In the genomic region with DNA sequence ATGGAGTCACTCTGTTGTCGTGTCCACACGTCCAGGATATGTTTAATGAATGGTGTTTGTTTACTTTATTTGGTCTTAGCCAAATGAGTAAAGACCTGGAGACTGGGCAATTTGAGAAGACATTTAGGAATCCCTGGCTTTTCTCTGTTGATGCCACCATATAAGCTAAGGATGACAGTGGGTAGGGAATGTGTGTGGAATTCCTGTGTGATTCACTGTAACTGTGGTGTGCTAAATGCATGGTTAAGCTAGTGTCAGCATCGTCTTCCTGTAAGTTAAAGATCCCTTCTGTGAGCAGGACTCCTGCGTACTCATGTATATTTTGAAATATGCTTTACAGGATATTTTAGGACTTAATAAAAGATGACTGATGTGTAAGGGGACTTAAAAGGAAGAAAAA, we compare ENCODE assay signal across 22 cellular contexts. TPM values are rescaled to one million over a fixed set of nuclear protein-coding genes. Genes with fewer than 3 reads are reported as not detected.
DNase-seq lines count a peak whose midpoint lies in the region; ATAC-seq and TF ChIP-seq lines count a peak whose summit lies in the region.
"Had no signal": no experiment of that assay in that cellular context is flagged by ENCODE, and none has a peak within 500 bp of the region (broad histone marks: within the 10 kb centered on the region; RNA-seq: fewer than 3 reads in every experiment).

No MANE protein-coding gene starts in this region.

- ATAC-seq in GM21447 (IDR thresholded peaks at IDR 0.05; ENCODE audit: unreplicated experiment): no peak
- ATAC-seq: Right ventricle myocardium inferior had no signal

- H3K27ac Mint-ChIP-seq in HFFc6: peak overlapping the region; percentile 51
- no peak overlapping the region for H3K27ac Mint-ChIP-seq in activated CD4-positive, alpha-beta T cell treated with anti-CD3 and anti-CD28 coated beads, Interleukin-2, amount 10 ng/mL, durations not matched to agents 7 days and 5 days
- H3K27ac Mint-ChIP-seq: IgD-negative memory B cell had no signal

- no peak for TF ChIP-seq CTCF in HFFc6 (IDR thresholded peaks at IDR 0.05)

- H3K4me3 Mint-ChIP-seq in HFFc6: no peak overlapping the region
- no peak overlapping the region for H3K4me3 Mint-ChIP-seq in activated CD4-positive, alpha-beta T cell treated with anti-CD3 and anti-CD28 coated beads, Interleukin-2, amount 10 ng/mL, durations not matched to agents 7 days and 5 days
- H3K4me3 Mint-ChIP-seq: CD4-positive, alpha-beta T cell; IgD-negative memory B cell had no signal

- no peaks in the 10 kb centered on the region for H3K9me3 Mint-ChIP-seq in HFFc6
- H3K9me3 Mint-ChIP-seq in activated CD4-positive, alpha-beta T cell treated with anti-CD3 and anti-CD28 coated beads, Interleukin-2, amount 10 ng/mL, durations not matched to agents 7 days and 5 days: no peaks in the 10 kb centered on the region
- H3K9me3 Mint-ChIP-seq: CD4-positive, alpha-beta T cell; IgD-negative memory B cell had no signal

- peaks cover 22% of the 10 kb centered on the region for H3K4me1 Mint-ChIP-seq in HFFc6 (ENCODE audit: low read depth)
- peaks cover 34% of the 10 kb centered on the region for H3K4me1 Mint-ChIP-seq in activated CD4-positive, alpha-beta T cell treated with anti-CD3 and anti-CD28 coated beads, Interleukin-2, amount 10 ng/mL, durations not matched to agents 7 days and 5 days

- peaks cover 36% of the 10 kb centered on the region for H3K36me3 Mint-ChIP-seq in HFFc6 (ENCODE audit: low read depth)
- H3K36me3 Mint-ChIP-seq in activated CD4-positive, alpha-beta T cell treated with anti-CD3 and anti-CD28 coated beads, Interleukin-2, amount 10 ng/mL, durations not matched to agents 7 days and 5 days (ENCODE audit: low read depth): peaks cover 46% of the 10 kb centered on the region

- CTCF ChIA-PET in activated CD4-positive, alpha-beta T cell treated with anti-CD3 and anti-CD28 coated beads, Interleukin-2, amount 10 ng/mL, durations not matched to agents 7 days and 5 days (lab: Charles Lee): interaction anchor here (0.7 kb wide), 1 partner anchor 206 kb away, joined by 3 read pairs; no protein-coding TSS in a partner anchor

- DNase-seq in HFFc6: peak; percentile 44
- DNase-seq in amniotic epithelial cell (ENCODE audit: low read depth): peak; percentile 7
- DNase-seq in kidney glomerular epithelial cell (lab: John Stamatoyannopoulos, UW): peak; percentile 14
- DNase-seq in activated T-cell treated with anti-CD3 and anti-CD28 coated beads, Interleukin-2, amount 50 U/mL, for 1 hour: no peak
- DNase-seq in activated CD4-positive, alpha-beta T cell treated with anti-CD3 and anti-CD28 coated beads, Interleukin-2, amount 10 ng/mL, durations not matched to agents 7 days and 5 days: no peak
- DNase-seq in NCI-H526 treated with DMSO at 0.1 percent for 48 hours (lab: John Stamatoyannopoulos, UW): no peak
- DNase-seq: Caco-2; CD4-positive, alpha-beta T cell; DMS 273 treated with DMSO at 0.1 percent for 48 hours; DMS79 treated with DMSO at 0.1 percent for 48 hours; H7; MV-4-11; NCI-H1105 treated with DMSO at 0.1 percent for 48 hours; NCI-H2029 treated with DMSO at 0.1 percent for 48 hours; NCI-H2171; NCI-H345; NCI-H524; NCI-H82; Peyer's patch had no signal

- peaks cover 2% of the 10 kb centered on the region; the same call in 1 of the 2 replicates for H3K27me3 Mint-ChIP-seq in HFFc6 (ENCODE audit: insufficient read depth)
- H3K27me3 Mint-ChIP-seq in activated CD4-positive, alpha-beta T cell treated with anti-CD3 and anti-CD28 coated beads, Interleukin-2, amount 10 ng/mL, durations not matched to agents 7 days and 5 days: no peaks in the 10 kb centered on the region
- H3K27me3 Mint-ChIP-seq: CD4-positive, alpha-beta T cell; IgD-negative memory B cell had no signal

- POLR2A ChIA-PET in activated CD4-positive, alpha-beta T cell treated with anti-CD3 and anti-CD28 coated beads, Interleukin-2, amount 10 ng/mL, durations not matched to agents 7 days and 5 days (lab: Charles Lee): no interaction called here

RNA-seq across cellular contexts. Expression of gene GOSR1, which starts 26.4 kb away (rescaled TPM):
- 10 to 100 TPM; 41.2 to 47.6 (median 43.9) TPM for total RNA-seq in HFFc6 (2021; fragmentation: NEBNext Ultra II Directional; extraction: Animal tissue kit (Norgen Biotek cat#: 25700))
- 10 to 100 TPM; 44.1 to 49.7 TPM for total RNA-seq in activated CD4-positive, alpha-beta T cell treated with anti-CD3 and anti-CD28 coated beads, Interleukin-2, amount 10 ng/mL, durations not matched to agents 7 days and 5 days

Comparison
In these comparisons a context has a peak if more than half of its experiments do, and no peak if none do; other contexts are left out.
1. DNase-seq: peak in HFFc6 (single experiment), amniotic epithelial cell (single experiment) and kidney glomerular epithelial cell (single experiment); none in activated T-cell treated with anti-CD3 and anti-CD28 coated beads, Interleukin-2, amount 50 U/mL, for 1 hour (single experiment), activated CD4-positive, alpha-beta T cell treated with anti-CD3 and anti-CD28 coated beads, Interleukin-2, amount 10 ng/mL, durations not matched to agents 7 days and 5 days (single experiment) and NCI-H526 treated with DMSO at 0.1 percent for 48 hours (single experiment).